ENCODE assay signal across 16 cellular contexts in the genomic region with DNA sequence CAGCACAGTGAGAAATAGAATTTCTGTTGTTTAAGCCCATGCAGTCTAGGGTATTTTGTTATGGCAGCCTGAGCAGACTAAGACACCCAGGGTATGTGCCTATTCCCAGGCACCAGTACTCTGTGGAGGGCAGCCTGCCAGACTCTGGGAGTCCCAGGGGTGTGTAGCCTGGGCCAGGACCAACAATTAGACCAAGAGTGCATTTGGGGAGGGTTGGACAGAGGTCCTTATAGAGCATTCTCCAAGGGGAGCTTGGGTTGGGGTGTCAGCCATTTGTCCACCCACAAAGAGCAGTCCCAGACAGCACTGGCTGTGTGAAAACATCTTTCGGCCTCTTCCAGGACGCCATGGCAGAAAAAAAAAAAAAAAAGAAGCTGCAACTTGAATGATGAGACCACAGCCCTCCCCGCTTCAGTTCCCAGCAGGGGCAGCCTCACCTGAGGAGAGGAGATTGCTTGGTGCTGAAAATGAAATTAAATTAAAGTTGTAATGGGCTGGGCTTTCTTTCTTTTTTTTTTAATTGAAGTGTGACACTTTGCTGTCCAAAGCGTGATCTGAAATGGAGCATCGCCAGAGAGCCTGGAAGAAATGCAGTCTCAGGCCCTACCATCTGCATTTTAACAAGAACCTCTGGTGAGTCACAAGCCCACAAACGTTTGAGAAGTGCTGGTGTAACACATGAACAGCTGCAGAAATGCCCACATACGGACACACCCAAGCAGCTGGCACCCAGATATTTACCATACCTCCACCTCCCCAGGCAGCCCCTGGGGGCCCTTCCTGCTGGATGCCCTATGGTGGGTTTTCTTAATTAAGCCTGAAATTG. TPM values are rescaled to one million over a fixed set of nuclear protein-coding genes. Genes with fewer than 3 reads are reported as not detected.
DNase-seq lines count a peak whose midpoint lies in the region; FAIRE-seq and TF ChIP-seq lines count a peak whose summit lies in the region.
"Had no signal": no experiment of that assay in that cellular context is flagged by ENCODE, and none has a peak within 500 bp of the region (broad histone marks: within the 10 kb centered on the region; RNA-seq: fewer than 3 reads in every experiment).

No MANE protein-coding gene starts in this region.

- no peak for TF ChIP-seq EP300 in H1 (IDR thresholded peaks at IDR 0.05; ENCODE audit: borderline replicate concordance in 1 of 2, low read depth in 2 of 2, low read length in 2 of 2)

- H3K56ac ChIP-seq in H1 (replicated peaks; ENCODE audit: insufficient read length, low read depth, low read length): no peak overlapping the region

- H3K14ac ChIP-seq in H1 (ENCODE audit: insufficient read length) (no peak overlapping the region), mesenchymal stem cell (ENCODE audit: low read length in 2 of 2) (no peak overlapping the region)

- CTCF ChIA-PET in H1 (lab: Charles Lee; ENCODE audit: partially characterized antibody): interaction anchor here (0.5 to 4.5 kb wide), 20 partner anchors 7 to 590 kb away, joined by 3 to 37 read pairs (median 4); partner anchors contain the start of genes CAV3 and OXTR

- H3K18ac ChIP-seq in H1 (ENCODE audit: extremely low read depth, low read length) (no peak overlapping the region), mesenchymal stem cell (ENCODE audit: low read depth in 1 of 2, low read length in 2 of 2) (no peak overlapping the region)

- peaks cover 39 to 73% (median 70%) of the 10 kb centered on the region in 4 experiments for H3K27me3 ChIP-seq in H1 (replicated peaks in 1 of 4; ENCODE audit: control insufficient read depth in 3 of 4, extremely low read depth in 1 of 4, insufficient read depth in 3 of 4, low read length in 3 of 4)
- no peaks in the 10 kb centered on the region for H3K27me3 ChIP-seq in skeletal muscle satellite cell (ENCODE audit: control insufficient read depth, insufficient read depth, low read length)
- peaks cover 12% of the 10 kb centered on the region for H3K27me3 ChIP-seq in endodermal cell (ENCODE audit: control insufficient read depth, insufficient read depth, low read length, poor library complexity, severe bottlenecking)
- H3K27me3 ChIP-seq in mesenchymal stem cell (ENCODE audit: control insufficient read depth in 1 of 2, insufficient read depth in 1 of 2, low read length in 2 of 2): peaks cover 0 to 34% of the 10 kb centered on the region in 2 experiments
- H3K27me3 ChIP-seq: thyroid gland had no signal

- H3K27ac Mint-ChIP-seq in endodermal cell: no peak overlapping the region
- H3K27ac Mint-ChIP-seq: immature natural killer cell, neural progenitor cell had no signal

- H4K91ac ChIP-seq in H1 (replicated peaks; ENCODE audit: insufficient read length, low read length): no peak overlapping the region
- no peak overlapping the region for H4K91ac ChIP-seq in mesenchymal stem cell (ENCODE audit: low read length)

- TF ChIP-seq CTCF in H1 (IDR thresholded peaks at IDR 0.05; ENCODE audit: control extremely low read depth in 1 of 3, insufficient read depth in 1 of 3, low read depth in 1 of 3, low read length in 3 of 3): no peak
- TF ChIP-seq CTCF in endodermal cell (conservative IDR thresholded peaks at IDR 0.05): no peak

- H4K20me1 ChIP-seq in H1 (replicated peaks in 1 of 2; ENCODE audit: control insufficient read depth in 1 of 2, insufficient read depth in 2 of 2, low read length in 2 of 2): peaks cover 0 to 7% of the 10 kb centered on the region in 2 experiments

- 0 out of 2 replicates have a peak, but pooled peaks cover 1% of the 10 kb centered on the region for H3K23me2 ChIP-seq in H1 (ENCODE audit: low read depth, low read length)

- no peak overlapping the region for H2BK20ac ChIP-seq in H1 (ENCODE audit: low read length)

- no peaks in the 10 kb centered on the region; a peak in 1 of 7 replicates for H3K4me1 ChIP-seq in H1 (replicated peaks in 1 of 4; ENCODE audit: control insufficient read depth in 3 of 4, insufficient read depth in 4 of 4, low read length in 3 of 4)
- H3K4me1 ChIP-seq in skeletal muscle satellite cell (ENCODE audit: control insufficient read depth, insufficient read depth, low read length): peaks cover 23% of the 10 kb centered on the region
- peaks cover 3% of the 10 kb centered on the region for H3K4me1 ChIP-seq in endodermal cell (ENCODE audit: control insufficient read depth, insufficient read depth, low read length)
- H3K4me1 ChIP-seq in mesenchymal stem cell (ENCODE audit: control insufficient read depth, insufficient read depth, low read depth, low read length): no peaks in the 10 kb centered on the region
- H3K4me1 ChIP-seq: neural progenitor cell, thyroid gland had no signal

- H3K79me1 ChIP-seq in H1 (ENCODE audit: low read depth, low read length) (no peaks in the 10 kb centered on the region), mesenchymal stem cell (replicated peaks; ENCODE audit: low read length, poor library complexity, severe bottlenecking) (no peaks in the 10 kb centered on the region)

- H3K4me2 ChIP-seq in H1 (ENCODE audit: insufficient read depth in 1 of 2, low read depth in 2 of 2, low read length in 2 of 2) (no peak overlapping the region), skeletal muscle satellite cell (ENCODE audit: low read length) (peak overlapping the region; percentile 70), mesenchymal stem cell (ENCODE audit: low read length, poor library complexity, severe bottlenecking) (no peak overlapping the region)
- H3K4me2 ChIP-seq: neural progenitor cell had no signal

- H3K4me1 Mint-ChIP-seq in endodermal cell: peaks cover 37% of the 10 kb centered on the region
- H3K4me1 Mint-ChIP-seq: immature natural killer cell had no signal

- H3K36me3 Mint-ChIP-seq in endodermal cell (ENCODE audit: low read depth): no peaks in the 10 kb centered on the region
- H3K36me3 Mint-ChIP-seq: immature natural killer cell, neural progenitor cell had no signal

- no peak overlapping the region for H2BK120ac ChIP-seq in H1 (replicated peaks; ENCODE audit: low read depth, low read length)
- no peak overlapping the region for H2BK120ac ChIP-seq in mesenchymal stem cell (ENCODE audit: low read depth, low read length)

- H2AFZ ChIP-seq in H1 (ENCODE audit: low read length) (no peak overlapping the region), mesenchymal stem cell (ENCODE audit: low read depth, low read length) (no peak overlapping the region)
- H2AFZ ChIP-seq: neural progenitor cell had no signal

- peaks cover 82% of the 10 kb centered on the region for H3K27me3 Mint-ChIP-seq in endodermal cell (ENCODE audit: insufficient read depth)

- TF ChIP-seq POLR2A in H1 (IDR thresholded peaks at IDR 0.05; ENCODE audit: control extremely low read depth in 1 of 2, low read depth in 2 of 2, low read length in 2 of 2): no peak

- no peaks in the 10 kb centered on the region for H3K79me2 ChIP-seq in H1 (ENCODE audit: control insufficient read depth in 1 of 2, insufficient read depth in 2 of 2, low read length in 2 of 2)

- no peak for FAIRE-seq in H1 (lab: Jason Lieb, UNC)

- no peaks in the 10 kb centered on the region for H3K9me3 Mint-ChIP-seq in endodermal cell

- H3K9ac ChIP-seq in H1 (replicated peaks in 1 of 4; ENCODE audit: extremely low read depth in 1 of 4, low read depth in 3 of 4, low read length in 3 of 4) (no peak overlapping the region), skeletal muscle satellite cell (ENCODE audit: low read depth, low read length) (peak overlapping the region; percentile 61), endodermal cell (ENCODE audit: extremely low read depth, low read length, poor library complexity, severe bottlenecking) (no peak overlapping the region), mesenchymal stem cell (ENCODE audit: low read length) (no peak overlapping the region)
- H3K9ac ChIP-seq: neural progenitor cell had no signal

- no peak overlapping the region for H2BK15ac ChIP-seq in H1 (ENCODE audit: low read length)
- no peak overlapping the region for H2BK15ac ChIP-seq in mesenchymal stem cell (ENCODE audit: low read depth, poor library complexity, severe bottlenecking)

- H2BK5ac ChIP-seq in H1 (ENCODE audit: low read depth, low read length): no peak overlapping the region
- H2BK5ac ChIP-seq in mesenchymal stem cell (ENCODE audit: low read depth, low read length, poor library complexity, severe bottlenecking): no peak overlapping the region

- POLR2A ChIA-PET in H1 (lab: Charles Lee; ENCODE audit: partially characterized antibody): no interaction called here

- H3K4me3 ChIP-seq in H1 (ENCODE audit: extremely low read depth in 1 of 4, insufficient read depth in 2 of 4, low read depth in 3 of 4, low read length in 4 of 4) (no peak overlapping the region), skeletal muscle satellite cell (ENCODE audit: low read length) (peak overlapping the region; percentile 31), endodermal cell (ENCODE audit: low read length) (no peak overlapping the region), mesenchymal stem cell (ENCODE audit: insufficient read depth in 1 of 2, low read depth in 1 of 2, low read length in 2 of 2) (no peak overlapping the region)
- H3K4me3 ChIP-seq: neural progenitor cell, thyroid gland had no signal

- H3K36me3 ChIP-seq in H1 (ENCODE audit: control insufficient read depth in 2 of 4, insufficient read depth in 4 of 4, low read length in 3 of 4): no peaks in the 10 kb centered on the region
- no peaks in the 10 kb centered on the region for H3K36me3 ChIP-seq in skeletal muscle satellite cell (ENCODE audit: insufficient read depth, low read length)
- no peaks in the 10 kb centered on the region for H3K36me3 ChIP-seq in endodermal cell (ENCODE audit: control insufficient read depth, insufficient read depth, low read length)
- no peaks in the 10 kb centered on the region for H3K36me3 ChIP-seq in mesenchymal stem cell (ENCODE audit: control insufficient read depth in 1 of 2, insufficient read depth in 2 of 2, low read depth in 1 of 2, low read length in 2 of 2)
- H3K36me3 ChIP-seq: neural progenitor cell, thyroid gland had no signal

- H3K27ac ChIP-seq in H1 (ENCODE audit: low read depth, low read length) (no peak overlapping the region), endodermal cell (ENCODE audit: low read depth, low read length) (no peak overlapping the region), mesenchymal stem cell (ENCODE audit: low read length, poor library complexity, severe bottlenecking) (no peak overlapping the region)
- H3K27ac ChIP-seq: neural progenitor cell, thyroid gland had no signal

- TF ChIP-seq RAD21 in H1 (IDR thresholded peaks at IDR 0.05 in 1 of 2, conservative IDR thresholded peaks at IDR 0.05 in 1 of 2; ENCODE audit: low read depth in 2 of 2, low read length in 2 of 2): no peak

- H4K5ac ChIP-seq in H1 (ENCODE audit: insufficient read length, low read depth, low read length): no peak overlapping the region

- no peak overlapping the region for H2AK5ac ChIP-seq in H1 (ENCODE audit: low read depth, low read length)
- H2AK5ac ChIP-seq in mesenchymal stem cell (ENCODE audit: low read length, severe bottlenecking): no peak overlapping the region

- H2BK12ac ChIP-seq in H1 (ENCODE audit: low read depth, low read length): no peak overlapping the region
- H2BK12ac ChIP-seq in mesenchymal stem cell (ENCODE audit: low read length in 2 of 2): no peak overlapping the region

- no peak overlapping the region for H4K8ac ChIP-seq in H1 (ENCODE audit: extremely low read depth, insufficient read depth, low read length)
- H4K8ac ChIP-seq in mesenchymal stem cell (ENCODE audit: low read length): no peak overlapping the region

- H3K4me3 Mint-ChIP-seq in endodermal cell: no peak overlapping the region
- H3K4me3 Mint-ChIP-seq: immature natural killer cell, neural progenitor cell had no signal

- H3K23ac ChIP-seq in H1 (ENCODE audit: insufficient read length) (no peak overlapping the region), mesenchymal stem cell (ENCODE audit: low read length in 2 of 2) (no peak overlapping the region)

- DNase-seq in DMS79 treated with DMSO at 0.1 percent for 48 hours (lab: John Stamatoyannopoulos, UW) (peak; percentile 71), DMS79 (lab: John Stamatoyannopoulos, UW) (no peak), NCI-H69 (lab: John Stamatoyannopoulos, UW) (peak; percentile 87), H1 (ENCODE audit: low read depth in 1 of 2, low spot score in 2 of 2) (no peak), endodermal cell (no peak), mesenchymal stem cell (no peak)
- no peak for DNase-seq in stimulated activated CD8-positive, alpha-beta memory T cell treated with anti-CD3 and anti-CD28 coated beads, Interleukin-4, amount 100 ng/mL, for 48 hours
- DNase-seq: 8988T; activated CD4-positive, CD25-positive, alpha-beta regulatory T cell treated with anti-CD3 and anti-CD28 coated beads, Interleukin-2, amount 50 U/mL, for 72 hours; effector CD8-positive, alpha-beta T cell; immature natural killer cell; stimulated activated CD4-positive, alpha-beta T cell treated with anti-CD3 and anti-CD28 coated beads, Interleukin-4, amount 100 ng/mL, for 24 hours; thyroid gland had no signal

- WGBS in H1 (ENCODE audit: extremely low coverage in 1 of 2, insufficient coverage in 1 of 2, insufficient read length in 1 of 2, insufficient replicate concordance in 2 of 2, low coverage in 1 of 2, low lambda C conversion rate in 2 of 2, missing lambda C conversion rate in 1 of 2), 2 experiments: 72% methylated on average over 6 of the region's 7 CpGs; no CpG with 5 or more reads in 1 of the 2 experiments
- 82 to 100% methylated on average over 2 to 7 of the region's 7 CpGs for WGBS in endodermal cell (ENCODE audit: insufficient coverage in 1 of 2, insufficient read length in 1 of 2), 2 experiments
- 73% methylated on average over 7 of the region's 7 CpGs for WGBS in mesenchymal stem cell

- H3K9me3 ChIP-seq in H1 (ENCODE audit: insufficient read depth in 2 of 2, low read depth in 1 of 2, low read length in 1 of 2) (peaks cover 0 to 3% of the 10 kb centered on the region in 2 experiments; a peak in 1 of 4 replicates), skeletal muscle satellite cell (replicated peaks; ENCODE audit: low read length) (no peaks in the 10 kb centered on the region), endodermal cell (ENCODE audit: control insufficient read depth, low read length) (no peaks in the 10 kb centered on the region), mesenchymal stem cell (ENCODE audit: control insufficient read depth, low read length) (peaks cover 6% of the 10 kb centered on the region)
- H3K9me3 ChIP-seq: thyroid gland had no signal

- no peak overlapping the region for H3K4ac ChIP-seq in H1 (replicated peaks; ENCODE audit: insufficient read length, low read depth, low read length)
- H3K4ac ChIP-seq in mesenchymal stem cell (ENCODE audit: low read depth in 1 of 2, low read length in 2 of 2): no peak overlapping the region

RNA-seq across cellular contexts. Expression of gene CAV3, which starts 21.3 kb away (rescaled TPM):
- not detected in 2 replicates for total RNA-seq in H1 (2021; fragmentation: NEBNext Ultra II Directional; extraction: Animal tissue kit (Norgen Biotek cat#: 25700))
- not detected in 2 replicates for polyA plus RNA-seq in H1 (2011; rRNA removed)
- polyA plus RNA-seq in H1 (2011; cell fraction: cytosol; rRNA removed): not detected
- polyA plus RNA-seq in H1 (2011; cell fraction: nucleus; rRNA removed): not detected
- 0.15 TPM in 1 of 4 replicates, not detected in the others for polyA plus RNA-seq in H1 (2012, experiment 1 of 2)
- not detected for polyA plus RNA-seq in H1 (2012, experiment 2 of 2)
- not detected for polyA plus RNA-seq in H1 (2013, experiment 1 of 2)
- polyA plus RNA-seq in H1 (2013, experiment 2 of 2): not detected
- polyA minus RNA-seq in H1 (2011; rRNA and poly(A)+ RNA removed): not detected in 2 replicates
- not detected for polyA minus RNA-seq in H1 (2011; cell fraction: cytosol; rRNA and poly(A)+ RNA removed)
- not detected for polyA minus RNA-seq in H1 (2011; cell fraction: nucleus; rRNA and poly(A)+ RNA removed)
- total RNA-seq in skeletal muscle satellite cell (2012; rRNA removed): 0.51 and 6.3 TPM in 2 replicates
- total RNA-seq in endodermal cell: not detected
- not detected for polyA plus RNA-seq in endodermal cell (2013, experiment 1 of 2)
- not detected for polyA plus RNA-seq in endodermal cell (2013, experiment 2 of 2)
- not detected for polyA plus RNA-seq in mesenchymal stem cell (2013, experiment 1 of 2)
- polyA plus RNA-seq in mesenchymal stem cell (2013, experiment 2 of 2): not detected
- total RNA-seq: OCI-LY7, thyroid gland had no signal
- polyA plus RNA-seq: immature natural killer cell had no signal

RNA-seq across cellular contexts. Expression of gene OXTR, which starts 57.2 kb away (rescaled TPM):
- 2.2 and 2.3 TPM in 2 replicates for total RNA-seq in H1 (2021; fragmentation: NEBNext Ultra II Directional; extraction: Animal tissue kit (Norgen Biotek cat#: 25700))
- 0.77 and 0.91 TPM in 2 replicates for polyA plus RNA-seq in H1 (2011; rRNA removed)
- 0.76 TPM for polyA plus RNA-seq in H1 (2011; cell fraction: cytosol; rRNA removed)
- 4.0 TPM for polyA plus RNA-seq in H1 (2011; cell fraction: nucleus; rRNA removed)
- 0.92 to 1.5 TPM (median 1.2 TPM) in 4 replicates for polyA plus RNA-seq in H1 (2012, experiment 1 of 2)
- 0.33 TPM for polyA plus RNA-seq in H1 (2012, experiment 2 of 2)
- 1.5 TPM for polyA plus RNA-seq in H1 (2013, experiment 1 of 2)
- polyA plus RNA-seq in H1 (2013, experiment 2 of 2): 1.7 TPM
- polyA minus RNA-seq in H1 (2011; rRNA and poly(A)+ RNA removed): 0.85 and 1.0 TPM in 2 replicates
- polyA minus RNA-seq in H1 (2011; cell fraction: cytosol; rRNA and poly(A)+ RNA removed): 1.1 TPM
- 4.5 TPM for polyA minus RNA-seq in H1 (2011; cell fraction: nucleus; rRNA and poly(A)+ RNA removed)
- total RNA-seq in skeletal muscle satellite cell (2012; rRNA removed): 0.25 and 0.66 TPM in 2 replicates
- 10 to 100 TPM; 10.6 to 13.1 TPM for total RNA-seq in endodermal cell
- 8.5 TPM for polyA plus RNA-seq in endodermal cell (2013, experiment 1 of 2)
- 10.4 TPM for polyA plus RNA-seq in endodermal cell (2013, experiment 2 of 2)
- polyA plus RNA-seq in mesenchymal stem cell (2013, experiment 1 of 2): 1.6 TPM
- polyA plus RNA-seq in mesenchymal stem cell (2013, experiment 2 of 2): 1.7 TPM

Comparison
In these comparisons a context has a peak if more than half of its experiments do, and no peak if none do; other contexts are left out.
1. DNase-seq: peak in DMS79 treated with DMSO at 0.1 percent for 48 hours (single experiment) and NCI-H69 (single experiment); none in DMS79 (single experiment), H1 (0 of 2), stimulated activated CD8-positive, alpha-beta memory T cell treated with anti-CD3 and anti-CD28 coated beads, Interleukin-4, amount 100 ng/mL, for 48 hours (single experiment), endodermal cell (single experiment) and mesenchymal stem cell (single experiment).